In genomic region chr1:54312874-54313316, GRCh38 we compare ENCODE assay signal across 10 cellular contexts.
DNase-seq lines count a peak whose midpoint lies in the region; ATAC-seq and TF ChIP-seq lines count a peak whose summit lies in the region.
"Had no signal": no experiment of that assay in that cellular context is flagged by ENCODE, and none has a peak within 500 bp of the region (broad histone marks: within the 10 kb centered on the region; RNA-seq: fewer than 3 reads in every experiment).

No MANE protein-coding gene starts in this region.

- peaks cover 83% of the 10 kb centered on the region for H3K4me1 Mint-ChIP-seq in stimulated activated naive CD8-positive, alpha-beta T cell treated with anti-CD3 and anti-CD28 coated beads, Interleukin-15, amount 100 ng/mL, for 72 hours

- WGBS in heart right ventricle, 2 donors = 39 to 40% methylated on average over 7 of the region's 7 CpGs

- H3K4me1 ChIP-seq in heart right ventricle = peaks cover 14 to 72% (median 67%) of the 10 kb centered on the region in 9 donors

- H3K4me3 Mint-ChIP-seq in stimulated activated naive CD8-positive, alpha-beta T cell treated with anti-CD3 and anti-CD28 coated beads, Interleukin-15, amount 100 ng/mL, for 72 hours = peak overlapping the region; percentile 8 to 49

- no peaks in the 10 kb centered on the region for H3K27me3 ChIP-seq in heart right ventricle
- H3K27me3 ChIP-seq: BLaER1 had no signal

- peak overlapping the region; percentile 46 to 59 for H3K27ac Mint-ChIP-seq in stimulated activated naive CD8-positive, alpha-beta T cell treated with anti-CD3 and anti-CD28 coated beads, Interleukin-15, amount 100 ng/mL, for 72 hours

- no peaks in the 10 kb centered on the region for H3K9me3 ChIP-seq in heart right ventricle
- H3K9me3 ChIP-seq: BLaER1 had no signal

- ATAC-seq in heart right ventricle (peak; percentile 78 to 93 (median 88)), GM21526 (IDR thresholded peaks at IDR 0.05; ENCODE audit: low FRiP score, unreplicated experiment) (no peak), GM21786 (IDR thresholded peaks at IDR 0.05; ENCODE audit: unreplicated experiment) (no peak)
- ATAC-seq in stimulated activated naive CD8-positive, alpha-beta T cell treated with anti-CD3 and anti-CD28 coated beads, Interleukin-15, amount 100 ng/mL, for 72 hours = no peak

- peak overlapping the region; percentile 91 for H3K27ac ChIP-seq in VCaP
- H3K27ac ChIP-seq in heart right ventricle = peak overlapping the region in 8 of 10 donors; percentile 19 to 88 (median 74)
- H3K27ac ChIP-seq: BLaER1 had no signal

- in situ Hi-C loops in GM13977 (cut with MboI; ENCODE audit: low pct_unique_long_range_greater_than_20kb, low sequenced_read_pairs, unreplicated experiment) = no loop called here

- H3K36me3 ChIP-seq in heart right ventricle = no peaks in the 10 kb centered on the region

- intact Hi-C loops in heart right ventricle (cut with DNase I) = loop anchor here in 7 of 10 donors (2.0 to 10.0 kb wide), 10 partner anchors 36 to 188 kb away; partner anchors contain the start of gene SSBP3 (in 4 of the 7)

- DNase-seq in NCI-H510A (lab: John Stamatoyannopoulos, UW) (peak; percentile 64), NCI-H510A treated with DMSO at 0.1 percent for 48 hours (lab: John Stamatoyannopoulos, UW) (no peak), heart right ventricle (peak; percentile 48 to 84), GM13977 (ENCODE audit: low spot score) (no peak)
- DNase-seq in stimulated activated naive CD8-positive, alpha-beta T cell treated with anti-CD3 and anti-CD28 coated beads, Interleukin-15, amount 100 ng/mL, for 72 hours = no peak
- DNase-seq: NCI-H774 had no signal

- H3K9me3 Mint-ChIP-seq in stimulated activated naive CD8-positive, alpha-beta T cell treated with anti-CD3 and anti-CD28 coated beads, Interleukin-15, amount 100 ng/mL, for 72 hours = no peaks in the 10 kb centered on the region

- TF ChIP-seq CTCF in VCaP (conservative IDR thresholded peaks at IDR 0.05) (no peak), heart right ventricle (IDR thresholded peaks at IDR 0.05) (no peak), GM13977 (IDR thresholded peaks at IDR 0.05; ENCODE audit: extremely low read depth, insufficient read depth, missing control alignments) (no peak)

- H3K27me3 Mint-ChIP-seq in stimulated activated naive CD8-positive, alpha-beta T cell treated with anti-CD3 and anti-CD28 coated beads, Interleukin-15, amount 100 ng/mL, for 72 hours = no peaks in the 10 kb centered on the region

- H3K4me3 ChIP-seq in heart right ventricle = no peak overlapping the region
- H3K4me3 ChIP-seq: BLaER1 had no signal

Comparison
In these comparisons a context has a peak if more than half of its experiments do, and no peak if none do; other contexts are left out.
1. DNase-seq: peak in NCI-H510A (single experiment) and heart right ventricle (2 of 2); none in NCI-H510A treated with DMSO at 0.1 percent for 48 hours (single experiment), stimulated activated naive CD8-positive, alpha-beta T cell treated with anti-CD3 and anti-CD28 coated beads, Interleukin-15, amount 100 ng/mL, for 72 hours (0 of 2) and GM13977 (single experiment).
2. ATAC-seq: peak in heart right ventricle (8 of 8); none in stimulated activated naive CD8-positive, alpha-beta T cell treated with anti-CD3 and anti-CD28 coated beads, Interleukin-15, amount 100 ng/mL, for 72 hours (single experiment), GM21526 (single experiment) and GM21786 (single experiment).